16 cellular contexts compared by ENCODE assay signal in genomic region chr1:100362821-100363466, GRCh38. TPM values are rescaled to one million over a fixed set of nuclear protein-coding genes. Genes with fewer than 3 reads are reported as not detected.
DNase-seq lines count a peak whose midpoint lies in the region; FAIRE-seq and TF ChIP-seq lines count a peak whose summit lies in the region.
"Had no signal": no experiment of that assay in that cellular context is flagged by ENCODE, and none has a peak within 500 bp of the region (broad histone marks: within the 10 kb centered on the region; RNA-seq: fewer than 3 reads in every experiment).

No MANE protein-coding gene starts in this region.

- TF ChIP-seq CTCF in 22Rv1 (IDR thresholded peaks at IDR 0.05): no peak
- TF ChIP-seq CTCF in glutamatergic neuron (IDR thresholded peaks at IDR 0.05; ENCODE audit: partially characterized antibody, unreplicated experiment): no peak
- TF ChIP-seq CTCF in kidney (IDR thresholded peaks at IDR 0.05; ENCODE audit: borderline replicate concordance, extremely low read depth, insufficient read depth): no peak
- TF ChIP-seq CTCF in D721Med (IDR thresholded peaks at IDR 0.05; ENCODE audit: insufficient read depth, missing control alignments): no peak

- no peaks in the 10 kb centered on the region for H3K36me3 Mint-ChIP-seq in glutamatergic neuron (ENCODE audit: unreplicated experiment)

- no peaks in the 10 kb centered on the region for H3K9me3 Mint-ChIP-seq in glutamatergic neuron (ENCODE audit: unreplicated experiment)

- DNase-seq in Caki2 (ENCODE audit: low read depth): peak; percentile 95
- peak; percentile 89 for DNase-seq in NCI-H748 treated with DMSO at 0.1 percent for 48 hours (lab: John Stamatoyannopoulos, UW)
- peak; percentile 26 for DNase-seq in glutamatergic neuron
- DNase-seq in kidney: no peak
- DNase-seq in NK-92 (lab: John Stamatoyannopoulos, UW; ENCODE audit: unreplicated experiment): no peak
- no peak for DNase-seq in stimulated activated CD4-positive, alpha-beta T cell treated with anti-CD3 and anti-CD28 coated beads, Interleukin-15, amount 100 ng/mL, for 24 hours
- no peak for DNase-seq in D721Med (ENCODE audit: insufficient read length, low spot score)
- DNase-seq: central memory CD4-positive, alpha-beta T cell; NCI-H1105; NCI-H446; stimulated activated CD4-positive, alpha-beta T cell treated with anti-CD3 and anti-CD28 coated beads, Interleukin-1b, Interleukin-23, amount 100 ng/mL, for 48 hours; upper lobe of right lung had no signal

- intact Hi-C loops in kidney (cut with DNase I): no loop called here

- FAIRE-seq in kidney (lab: Jason Lieb, UNC) (no peak), D721Med (lab: Jason Lieb, UNC) (no peak)
- FAIRE-seq: HTR-8/SVneo had no signal

- peaks cover 7% of the 10 kb centered on the region for H3K4me1 Mint-ChIP-seq in glutamatergic neuron (ENCODE audit: low read depth, unreplicated experiment)

- H3K4me3 ChIP-seq in kidney (ENCODE audit: low read length in 2 of 2): no peak overlapping the region
- H3K4me3 ChIP-seq: upper lobe of right lung had no signal

- no peaks in the 10 kb centered on the region for H3K9me3 ChIP-seq in kidney (ENCODE audit: control insufficient read depth in 1 of 2, low read length in 2 of 2)
- H3K9me3 ChIP-seq: upper lobe of right lung had no signal

- H3K4me1 ChIP-seq in kidney (ENCODE audit: control insufficient read depth in 1 of 2, insufficient read depth in 1 of 2, low read depth in 1 of 2, low read length in 2 of 2): peaks cover 0 to 9% of the 10 kb centered on the region in 2 donors

- no peaks in the 10 kb centered on the region for H3K27me3 Mint-ChIP-seq in glutamatergic neuron (ENCODE audit: unreplicated experiment)
- H3K27me3 Mint-ChIP-seq: B cell had no signal

- no peak overlapping the region for H3K9ac ChIP-seq in kidney (ENCODE audit: low read length in 2 of 2)

- no peak overlapping the region for H3K4me3 Mint-ChIP-seq in glutamatergic neuron (ENCODE audit: unreplicated experiment)
- H3K4me3 Mint-ChIP-seq: B cell had no signal

- in situ Hi-C loops in Caki2 (cut with HindIII; ENCODE audit: low pct_unique_long_range_greater_than_20kb, low sequenced_read_pairs): no loop called here

- peak overlapping the region; percentile 72 for H3K27ac ChIP-seq in 22Rv1
- H3K27ac ChIP-seq in kidney (ENCODE audit: low read depth in 2 of 2, low read length in 2 of 2): no peak overlapping the region
- H3K27ac ChIP-seq: RWPE1, upper lobe of right lung had no signal

- H3K36me3 ChIP-seq in kidney (ENCODE audit: control insufficient read depth in 1 of 2, insufficient read depth in 2 of 2, low read length in 2 of 2): no peaks in the 10 kb centered on the region
- H3K36me3 ChIP-seq: upper lobe of right lung had no signal

- H3K27ac Mint-ChIP-seq in glutamatergic neuron (ENCODE audit: unreplicated experiment): no peak overlapping the region
- H3K27ac Mint-ChIP-seq: B cell had no signal

RNA-seq across cellular contexts. Expression of gene CDC14A, which starts 10.6 kb away (rescaled TPM):
- 5.1 and 6.5 TPM in 2 replicates for total RNA-seq in Caki2 (2014; rRNA removed; shearing (Covaris generic); ENCODE audit: low replicate concordance)
- total RNA-seq in glutamatergic neuron (ENCODE audit: unreplicated experiment) (9.2 TPM), kidney (11.9 TPM)
- 4.7 TPM for polyA plus RNA-seq in kidney (ENCODE audit: insufficient read depth, low read depth, low replicate concordance)

Comparison
In these comparisons a context has a peak if more than half of its experiments do, and no peak if none do; other contexts are left out.
1. DNase-seq: peak in Caki2 (single experiment), NCI-H748 treated with DMSO at 0.1 percent for 48 hours (single experiment) and glutamatergic neuron (single experiment); none in kidney (single experiment), NK-92 (single experiment), stimulated activated CD4-positive, alpha-beta T cell treated with anti-CD3 and anti-CD28 coated beads, Interleukin-15, amount 100 ng/mL, for 24 hours (single experiment) and D721Med (single experiment).